ENCODE assay signal across 1 cellular context in genomic region chr7:43372656-43373355, GRCh38.
TF ChIP-seq lines count a peak whose summit lies in the region.

No MANE protein-coding gene starts in this region.

TF ChIP-seq in GM23338, 12 proteins besides CTCF, POLR2A, EP300 and RAD21:
- TF ChIP-seq ZNF462 (CRISPR knock-in tag; IDR thresholded peaks at IDR 0.05): no peak
- no peak for TF ChIP-seq JUNB (IDR thresholded peaks at IDR 0.05; ENCODE audit: unreplicated experiment)
- TF ChIP-seq CREB1 (CRISPR knock-in tag; IDR thresholded peaks at IDR 0.05; ENCODE audit: low read depth): no peak
- no peak for TF ChIP-seq EZH2 (IDR thresholded peaks at IDR 0.05; ENCODE audit: low read depth, unreplicated experiment)
- TF ChIP-seq NANOG (IDR thresholded peaks at IDR 0.05; ENCODE audit: borderline replicate concordance): no peak
- TF ChIP-seq ZNF331 (CRISPR knock-in tag; IDR thresholded peaks at IDR 0.05; ENCODE audit: low read depth): no peak
- no peak for TF ChIP-seq REST (IDR thresholded peaks at IDR 0.05; ENCODE audit: unreplicated experiment)
- TF ChIP-seq ETS1 (IDR thresholded peaks at IDR 0.05): no peak
